11 cellular contexts compared by ENCODE assay signal in genomic region chr12:46832084-46832704, GRCh38. TPM values are rescaled to one million over a fixed set of nuclear protein-coding genes. Genes with fewer than 3 reads are reported as not detected.
DNase-seq lines count a peak whose midpoint lies in the region; ATAC-seq, FAIRE-seq and TF ChIP-seq lines count a peak whose summit lies in the region.
"Had no signal": no experiment of that assay in that cellular context is flagged by ENCODE, and none has a peak within 500 bp of the region (broad histone marks: within the 10 kb centered on the region; RNA-seq: fewer than 3 reads in every experiment).

No MANE protein-coding gene starts in this region.

- no peaks in the 10 kb centered on the region for H3K36me3 Mint-ChIP-seq in nephron (ENCODE audit: low read depth)

- TF ChIP-seq CTCF in liver (IDR thresholded peaks at IDR 0.05; ENCODE audit: low read depth, low read length, missing input control) (no peak), HepG2 (CRISPR knock-in tag; IDR thresholded peaks at IDR 0.05) (no peak), epithelial cell of esophagus (IDR thresholded peaks at IDR 0.05; ENCODE audit: insufficient read depth, low read depth, low read length, missing control alignments) (no peak), nephron (IDR thresholded peaks at IDR 0.05; ENCODE audit: unreplicated experiment in 3 of 3) (no peak)

- no peak for TF ChIP-seq POLR2A in HepG2 (IDR thresholded peaks at IDR 0.05; ENCODE audit: insufficient read depth in 1 of 2, low read depth in 2 of 2, low read length in 2 of 2)

- peaks cover 9% of the 10 kb centered on the region for H3K4me1 Mint-ChIP-seq in nephron

- TF ChIP-seq EP300 in HepG2 (IDR thresholded peaks at IDR 0.05; ENCODE audit: low read depth in 2 of 2, low read length in 2 of 2): no peak
- no peak for TF ChIP-seq EP300 in HepG2 (CRISPR knock-in tag; IDR thresholded peaks at IDR 0.05; ENCODE audit: borderline replicate concordance)

- peak overlapping the region in 1 of 3 experiments; percentile 36 for H3K27ac Mint-ChIP-seq in nephron

- intact Hi-C loops in HepG2 (cut with micrococcal nuclease; ENCODE audit: unreplicated experiment): no loop called here

- H3K36me3 ChIP-seq in liver (ENCODE audit: control insufficient read depth in 4 of 4, insufficient read depth in 3 of 4, low read depth in 1 of 4, low read length in 3 of 4) (no peaks in the 10 kb centered on the region), HepG2 (replicated peaks in 1 of 2; ENCODE audit: control insufficient read depth in 1 of 2, insufficient read depth in 2 of 2, low read length in 2 of 2) (no peaks in the 10 kb centered on the region)
- H3K36me3 ChIP-seq: spleen had no signal

- in situ Hi-C loops in HepG2 (cut with HindIII; ENCODE audit: extremely low pct_ligation_motif_present, low pct_unique_long_range_greater_than_20kb): no loop called here

- H4K20me1 ChIP-seq in HepG2 (ENCODE audit: insufficient read depth, low read length): no peaks in the 10 kb centered on the region

- ATAC-seq in HepG2 (no peak), HG03469 (IDR thresholded peaks at IDR 0.05; ENCODE audit: unreplicated experiment) (no peak), HG03045 (IDR thresholded peaks at IDR 0.05; ENCODE audit: unreplicated experiment) (no peak), HG03520 (IDR thresholded peaks at IDR 0.05; ENCODE audit: unreplicated experiment) (no peak), GM18907 (IDR thresholded peaks at IDR 0.05; ENCODE audit: unreplicated experiment) (no peak)

- H3K4me3 ChIP-seq in liver (ENCODE audit: low read depth in 1 of 3, low read length in 3 of 3) (peak overlapping the region; percentile 62 to 85 (median 73)), HepG2 (replicated peaks in 1 of 3; ENCODE audit: insufficient read depth in 1 of 3, low read depth in 2 of 3, low read length in 3 of 3) (no peak overlapping the region), epithelial cell of esophagus (ENCODE audit: low read length) (peak overlapping the region; percentile 57)

- DNase-seq in HepG2 (ENCODE audit: low spot score) (no peak), epithelial cell of esophagus (ENCODE audit: low read depth) (no peak)
- DNase-seq: NCI-H2107, spleen had no signal

- H2AFZ ChIP-seq in HepG2 (ENCODE audit: low read length): no peak overlapping the region

- FAIRE-seq in HepG2 (lab: Jason Lieb, UNC): no peak
- FAIRE-seq: endothelial cell of umbilical vein had no signal

- H3K4me2 ChIP-seq in HepG2 (ENCODE audit: low read depth, low read length): no peak overlapping the region

- H3K4me3 Mint-ChIP-seq in nephron: peak overlapping the region; percentile 82 to 93 (median 83)

- peaks cover 78% of the 10 kb centered on the region for H3K27me3 Mint-ChIP-seq in nephron (ENCODE audit: low read depth)

- H3K9ac ChIP-seq in liver (ENCODE audit: low read depth in 1 of 2, low read length in 2 of 2): peak overlapping the region in 1 of 2 donors; percentile 4
- no peak overlapping the region for H3K9ac ChIP-seq in HepG2 (ENCODE audit: insufficient read depth, low read depth, low read length)

- no peaks in the 10 kb centered on the region for H3K27me3 ChIP-seq in liver (ENCODE audit: control insufficient read depth in 4 of 4, insufficient read depth in 4 of 4, low read length in 3 of 4)
- H3K27me3 ChIP-seq in HepG2 (ENCODE audit: control insufficient read depth in 1 of 2, insufficient read depth in 2 of 2, low read length in 2 of 2): peaks cover 5 to 29% of the 10 kb centered on the region in 2 experiments; a peak in 3 of 5 replicates

- CTCF ChIA-PET in HepG2 (lab: Yijun Ruan, JAX; ENCODE audit: low intra/inter-chr PET ratio, low total read pairs): no interaction called here

- H3K27ac ChIP-seq in liver (ENCODE audit: low read depth in 1 of 2, low read length in 2 of 2): peak overlapping the region; percentile 76 to 85
- no peak overlapping the region for H3K27ac ChIP-seq in HepG2 (ENCODE audit: extremely low read length, insufficient read depth, low read length)
- H3K27ac ChIP-seq: spleen had no signal

- POLR2A ChIA-PET in HepG2 (lab: Yijun Ruan, JAX): no interaction called here

- no peaks in the 10 kb centered on the region for H3K79me2 ChIP-seq in HepG2 (ENCODE audit: insufficient read depth, low read length)

- H3K9me3 ChIP-seq in liver (ENCODE audit: control insufficient read depth in 4 of 4, low read length in 3 of 4): no peaks in the 10 kb centered on the region
- H3K9me3 ChIP-seq in HepG2 (ENCODE audit: low read length): no peaks in the 10 kb centered on the region
- H3K9me3 ChIP-seq: spleen had no signal

- peaks cover 1 to 25% (median 16%) of the 10 kb centered on the region in 4 donors for H3K4me1 ChIP-seq in liver (ENCODE audit: control insufficient read depth in 4 of 4, insufficient read depth in 4 of 4, low read length in 3 of 4)
- H3K4me1 ChIP-seq in HepG2 (ENCODE audit: insufficient read depth, low read length): no peaks in the 10 kb centered on the region

- H3K9me3 Mint-ChIP-seq in nephron: peaks cover 6% of the 10 kb centered on the region

- TF ChIP-seq RAD21 in liver (IDR thresholded peaks at IDR 0.05): peak in 1 of 2 donors; percentile 12
- no peak for TF ChIP-seq RAD21 in HepG2 (CRISPR knock-in tag; IDR thresholded peaks at IDR 0.05)

- BruUV-seq in HepG2 (replicated peaks; lab: Mats Ljungman, UMichigan): no TSS peak

- WGBS in liver: 20% methylated on average over 17 of the region's 17 CpGs
- 67% methylated on average over 17 of the region's 17 CpGs for WGBS in HepG2 (ENCODE audit: low lambda C conversion rate)

TF ChIP-seq in liver, 16 proteins besides CTCF, POLR2A, EP300 and RAD21 (continues in another document):
- TF ChIP-seq FOXA1 (IDR thresholded peaks at IDR 0.05) (no peak), HNF4A (conservative IDR thresholded peaks at IDR 0.05) (peak; percentile 28 to 52), YY1 (IDR thresholded peaks at IDR 0.05) (no peak)

TF ChIP-seq in HepG2, 621 proteins besides CTCF, POLR2A, EP300 and RAD21:
- TF ChIP-seq KLF16 (CRISPR knock-in tag; IDR thresholded peaks at IDR 0.05): no peak
TF ChIP-seq in HepG2: peak in this region for 0.

RNA-seq across cellular contexts. Expression of gene SLC38A4, which starts 6.4 kb away (rescaled TPM):
- total RNA-seq in liver (100 to 1,000 TPM; 219 to 389 TPM), HepG2 (2016; rRNA removed; fragmentation: Illumina TruSeq; extraction: Trizol) (2.8 and 3.5 TPM in 2 replicates)
- polyA plus RNA-seq in liver (100 to 1,000 TPM in 1 of 2 donors, 10 to 100 TPM in 1; 92.0 to 120 TPM), HepG2 (2011; rRNA removed) (5.0 and 5.2 TPM in 2 replicates)
- 0.61 and 0.62 TPM in 2 replicates for total RNA-seq in HepG2 (2016; cell fraction: cytosol; rRNA removed; fragmentation: Illumina TruSeq; extraction: Trizol; ENCODE audit: low read depth)
- total RNA-seq in HepG2 (2016; cell fraction: insoluble cytoplasmic fraction; rRNA removed; fragmentation: Illumina TruSeq; extraction: Trizol): 3.2 TPM in 2 replicates
- 2.4 and 2.6 TPM in 2 replicates for total RNA-seq in HepG2 (2016; cell fraction: membrane; rRNA removed; fragmentation: Illumina TruSeq; extraction: Trizol)
- total RNA-seq in HepG2 (2016; cell fraction: nucleus; rRNA removed; fragmentation: Illumina TruSeq; extraction: Trizol): 2.5 and 2.9 TPM in 2 replicates
- polyA plus RNA-seq in HepG2 (2011; cell fraction: cytosol; rRNA removed): 2.2 and 5.0 TPM in 2 replicates
- 3.0 and 5.8 TPM in 2 replicates for polyA plus RNA-seq in HepG2 (2011; cell fraction: nucleus; rRNA removed)
- 17.1 and 20.4 TPM in 2 replicates for polyA plus RNA-seq in HepG2 (2012)
- polyA plus RNA-seq in HepG2 (2016; cell fraction: cytosol; fragmentation: Illumina TruSeq; extraction: Trizol; ENCODE audit: low read depth): 0.35 TPM in 2 replicates
- 2.7 and 3.2 TPM in 2 replicates for polyA plus RNA-seq in HepG2 (2016; cell fraction: insoluble cytoplasmic fraction; fragmentation: Illumina TruSeq; extraction: Trizol; ENCODE audit: low read depth)
- 1.3 and 1.4 TPM in 2 replicates for polyA plus RNA-seq in HepG2 (2016; cell fraction: membrane; fragmentation: Illumina TruSeq; extraction: Trizol; ENCODE audit: low read depth)
- 3.6 and 3.8 TPM in 2 replicates for polyA plus RNA-seq in HepG2 (2016; cell fraction: nucleus; fragmentation: Illumina TruSeq; extraction: Trizol; ENCODE audit: insufficient read depth, low read depth)
- 5.5 TPM in 1 of 2 replicates, not detected in the other for polyA minus RNA-seq in HepG2 (2011; rRNA and poly(A)+ RNA removed; ENCODE audit: low replicate concordance)
- 3.0 and 5.9 TPM in 2 replicates for polyA minus RNA-seq in HepG2 (2011; cell fraction: cytosol; rRNA and poly(A)+ RNA removed)
- 3.0 and 6.1 TPM in 2 replicates for polyA minus RNA-seq in HepG2 (2011; cell fraction: nucleus; rRNA and poly(A)+ RNA removed)

Comparison
In these comparisons a context has a peak if more than half of its experiments do, and no peak if none do; other contexts are left out.
1. H3K4me3 ChIP-seq: peak in liver (3 of 3) and epithelial cell of esophagus (single experiment); none in HepG2 (0 of 3).
2. RNA of gene SLC38A4, which starts 6.4 kb away (total RNA-seq): 219 to 389 TPM in liver; 0.61 to 3.5 TPM in HepG2; every median in the first group is over 10 times any median in the second.